Comparison of ENCODE assay signal across 21 cellular contexts in genomic region chr20:3189561-3190131, GRCh38. TPM values are rescaled to one million over a fixed set of nuclear protein-coding genes. Genes with fewer than 3 reads are reported as not detected.
DNase-seq lines count a peak whose midpoint lies in the region; ATAC-seq and TF ChIP-seq lines count a peak whose summit lies in the region.
"Had no signal": no experiment of that assay in that cellular context is flagged by ENCODE, and none has a peak within 500 bp of the region (broad histone marks: within the 10 kb centered on the region; RNA-seq: fewer than 3 reads in every experiment).

No MANE protein-coding gene starts in this region.

- DNase-seq in natural killer cell (no peak), WTC11 (ENCODE audit: low spot score) (no peak), endothelial cell (ENCODE audit: low spot score) (no peak), superior temporal gyrus (ENCODE audit: extremely low spot score) (peak; percentile 46), NCI-H2227 (lab: John Stamatoyannopoulos, UW; ENCODE audit: unreplicated experiment) (no peak)
- no peak for DNase-seq in natural killer cell treated with Interleukin-12 subunit alpha and Interleukin-12 subunit beta and Interleukin-15 and Interleukin-18, amount 100 ng/mL, for 72 hours (ENCODE audit: low spot score)
- DNase-seq in activated T-helper 2 cell treated with anti-CD3 and anti-CD28 coated beads, Interferon-gamma antibody, Interleukin-2, Interleukin-4, amounts not matched to agents 10 μg/mL and 5 μg/mL and 100 μg/mL, durations not matched to agents 14 hours and 24 hours and 36 hours (ENCODE audit: low spot score), result no peak
- DNase-seq: activated CD4-positive, CD25-positive, alpha-beta regulatory T cell; Caco-2; cerebellar nuclear complex; effector CD4-positive, alpha-beta T cell; foreskin melanocyte; KBM-7; MM.1S; NCI-H1436 treated with DMSO at 0.1 percent for 48 hours; NCI-H69; stimulated activated CD4-positive, alpha-beta T cell treated with anti-CD3 and anti-CD28 coated beads, Interleukin-2, amount 100 ng/mL, for 48 hours had no signal

- POLR2A ChIA-PET in WTC11 (lab: Charles Lee), result no interaction called here

- H3K9me3 Mint-ChIP-seq in natural killer cell (no peaks in the 10 kb centered on the region), WTC11 (no peaks in the 10 kb centered on the region), endothelial cell (ENCODE audit: unreplicated experiment) (no peaks in the 10 kb centered on the region)
- no peaks in the 10 kb centered on the region for H3K9me3 Mint-ChIP-seq in natural killer cell treated with Interleukin-12 subunit alpha and Interleukin-12 subunit beta and Interleukin-15 and Interleukin-18, amount 100 ng/mL, for 72 hours
- no peaks in the 10 kb centered on the region for H3K9me3 Mint-ChIP-seq in activated T-helper 2 cell treated with anti-CD3 and anti-CD28 coated beads, Interferon-gamma antibody, Interleukin-2, Interleukin-4, amounts not matched to agents 10 μg/mL and 5 μg/mL and 100 μg/mL, durations not matched to agents 14 hours and 24 hours and 36 hours
- H3K9me3 Mint-ChIP-seq: type B pancreatic cell had no signal

- H3K4me3 Mint-ChIP-seq in natural killer cell, result no peak overlapping the region
- H3K4me3 Mint-ChIP-seq in natural killer cell treated with Interleukin-12 subunit alpha and Interleukin-12 subunit beta and Interleukin-15 and Interleukin-18, amount 100 ng/mL, for 72 hours, result no peak overlapping the region
- no peak overlapping the region for H3K4me3 Mint-ChIP-seq in WTC11
- H3K4me3 Mint-ChIP-seq in endothelial cell (ENCODE audit: unreplicated experiment), result peak overlapping the region; percentile 66
- H3K4me3 Mint-ChIP-seq in activated T-helper 2 cell treated with anti-CD3 and anti-CD28 coated beads, Interferon-gamma antibody, Interleukin-2, Interleukin-4, amounts not matched to agents 10 μg/mL and 5 μg/mL and 100 μg/mL, durations not matched to agents 14 hours and 24 hours and 36 hours (ENCODE audit: low read depth), result no peak overlapping the region
- H3K4me3 Mint-ChIP-seq: type B pancreatic cell had no signal

- ATAC-seq in natural killer cell, result no peak
- no peak for ATAC-seq in natural killer cell treated with Interleukin-12 subunit alpha and Interleukin-12 subunit beta and Interleukin-15 and Interleukin-18, amount 100 ng/mL, for 72 hours
- no peak for ATAC-seq in WTC11
- no peak for ATAC-seq in GM18870 (IDR thresholded peaks at IDR 0.05; ENCODE audit: unreplicated experiment)
- ATAC-seq: esophagus mucosa, SK-N-SH treated with all-trans-retinoic acid at 6 μM for 48 hours had no signal

- TF ChIP-seq CTCF in natural killer cell (IDR thresholded peaks at IDR 0.05), result no peak
- no peak for TF ChIP-seq CTCF in WTC11 (IDR thresholded peaks at IDR 0.05)
- TF ChIP-seq CTCF in endothelial cell (IDR thresholded peaks at IDR 0.05; ENCODE audit: unreplicated experiment), result no peak

- intact Hi-C loops in natural killer cell (cut with micrococcal nuclease), result no loop called here
- intact Hi-C loops in activated T-helper 2 cell treated with anti-CD3 and anti-CD28 coated beads, Interferon-gamma antibody, Interleukin-2, Interleukin-4, amounts not matched to agents 10 μg/mL and 5 μg/mL and 100 μg/mL, durations not matched to agents 14 hours and 24 hours and 36 hours (cut with micrococcal nuclease), result no loop called here

- H3K4me1 Mint-ChIP-seq in natural killer cell, result no peaks in the 10 kb centered on the region
- H3K4me1 Mint-ChIP-seq in natural killer cell treated with Interleukin-12 subunit alpha and Interleukin-12 subunit beta and Interleukin-15 and Interleukin-18, amount 100 ng/mL, for 72 hours (ENCODE audit: low read depth in 2 of 2), result peaks cover 0 to 5% of the 10 kb centered on the region in 2 donors
- H3K4me1 Mint-ChIP-seq in WTC11, result peaks cover 9% of the 10 kb centered on the region
- H3K4me1 Mint-ChIP-seq in endothelial cell (ENCODE audit: unreplicated experiment), result no peaks in the 10 kb centered on the region
- no peaks in the 10 kb centered on the region for H3K4me1 Mint-ChIP-seq in activated T-helper 2 cell treated with anti-CD3 and anti-CD28 coated beads, Interferon-gamma antibody, Interleukin-2, Interleukin-4, amounts not matched to agents 10 μg/mL and 5 μg/mL and 100 μg/mL, durations not matched to agents 14 hours and 24 hours and 36 hours (ENCODE audit: low read depth)

- peak overlapping the region; percentile 3 to 23 for H3K27ac Mint-ChIP-seq in natural killer cell
- no peak overlapping the region for H3K27ac Mint-ChIP-seq in natural killer cell treated with Interleukin-12 subunit alpha and Interleukin-12 subunit beta and Interleukin-15 and Interleukin-18, amount 100 ng/mL, for 72 hours
- peak overlapping the region; percentile 64; the same call in 1 of the 2 replicates for H3K27ac Mint-ChIP-seq in WTC11
- H3K27ac Mint-ChIP-seq in endothelial cell (ENCODE audit: unreplicated experiment), result no peak overlapping the region
- no peak overlapping the region for H3K27ac Mint-ChIP-seq in activated T-helper 2 cell treated with anti-CD3 and anti-CD28 coated beads, Interferon-gamma antibody, Interleukin-2, Interleukin-4, amounts not matched to agents 10 μg/mL and 5 μg/mL and 100 μg/mL, durations not matched to agents 14 hours and 24 hours and 36 hours
- H3K27ac Mint-ChIP-seq: type B pancreatic cell had no signal

- H3K27me3 Mint-ChIP-seq in natural killer cell (ENCODE audit: low read depth in 2 of 2) (no peaks in the 10 kb centered on the region), WTC11 (ENCODE audit: low read depth) (no peaks in the 10 kb centered on the region), endothelial cell (ENCODE audit: unreplicated experiment) (peaks cover 5% of the 10 kb centered on the region)
- H3K27me3 Mint-ChIP-seq in natural killer cell treated with Interleukin-12 subunit alpha and Interleukin-12 subunit beta and Interleukin-15 and Interleukin-18, amount 100 ng/mL, for 72 hours, result no peaks in the 10 kb centered on the region
- no peaks in the 10 kb centered on the region for H3K27me3 Mint-ChIP-seq in activated T-helper 2 cell treated with anti-CD3 and anti-CD28 coated beads, Interferon-gamma antibody, Interleukin-2, Interleukin-4, amounts not matched to agents 10 μg/mL and 5 μg/mL and 100 μg/mL, durations not matched to agents 14 hours and 24 hours and 36 hours (ENCODE audit: low read depth)
- H3K27me3 Mint-ChIP-seq: type B pancreatic cell had no signal

- CTCF ChIA-PET in WTC11 (lab: Charles Lee), result no interaction called here

- H3K36me3 Mint-ChIP-seq in natural killer cell (no peaks in the 10 kb centered on the region), WTC11 (peaks cover 34% of the 10 kb centered on the region), endothelial cell (ENCODE audit: low read depth, unreplicated experiment) (peaks cover 25% of the 10 kb centered on the region)
- H3K36me3 Mint-ChIP-seq in natural killer cell treated with Interleukin-12 subunit alpha and Interleukin-12 subunit beta and Interleukin-15 and Interleukin-18, amount 100 ng/mL, for 72 hours, result no peaks in the 10 kb centered on the region
- H3K36me3 Mint-ChIP-seq in activated T-helper 2 cell treated with anti-CD3 and anti-CD28 coated beads, Interferon-gamma antibody, Interleukin-2, Interleukin-4, amounts not matched to agents 10 μg/mL and 5 μg/mL and 100 μg/mL, durations not matched to agents 14 hours and 24 hours and 36 hours (ENCODE audit: low read depth), result peaks cover 46% of the 10 kb centered on the region

RNA-seq across cellular contexts. Expression of gene DDRGK1, which starts 14.8 kb away (rescaled TPM):
- total RNA-seq in natural killer cell, result 10 to 100 TPM; 47.8 to 52.6 (median 52.4) TPM
- 10 to 100 TPM; 78.5 to 87.1 TPM for total RNA-seq in natural killer cell treated with Interleukin-12 subunit alpha and Interleukin-12 subunit beta and Interleukin-15 and Interleukin-18, amount 100 ng/mL, for 72 hours
- total RNA-seq in WTC11 (2021), result 46.4 to 60.6 TPM (median 52.7 TPM) in 3 replicates
- total RNA-seq in endothelial cell (ENCODE audit: unreplicated experiment), result 45.3 TPM
- 61.8 and 69.2 TPM in 2 replicates for total RNA-seq in activated T-helper 2 cell treated with anti-CD3 and anti-CD28 coated beads, Interferon-gamma antibody, Interleukin-2, Interleukin-4, amounts not matched to agents 10 μg/mL and 5 μg/mL and 100 μg/mL, durations not matched to agents 14 hours and 24 hours and 36 hours

RNA-seq across cellular contexts. Expression of gene LZTS3, which starts 16.3 kb away (rescaled TPM):
- 1 to 10 TPM; 3.1 to 4.6 (median 3.3) TPM for total RNA-seq in natural killer cell
- under 1 TPM; 0.56 to 0.62 TPM for total RNA-seq in natural killer cell treated with Interleukin-12 subunit alpha and Interleukin-12 subunit beta and Interleukin-15 and Interleukin-18, amount 100 ng/mL, for 72 hours
- total RNA-seq in WTC11 (2021), result 32.6 to 39.4 TPM (median 38.7 TPM) in 3 replicates
- total RNA-seq in endothelial cell (ENCODE audit: unreplicated experiment), result 6.1 TPM
- total RNA-seq in activated T-helper 2 cell treated with anti-CD3 and anti-CD28 coated beads, Interferon-gamma antibody, Interleukin-2, Interleukin-4, amounts not matched to agents 10 μg/mL and 5 μg/mL and 100 μg/mL, durations not matched to agents 14 hours and 24 hours and 36 hours, result 0.64 and 0.66 TPM in 2 replicates

RNA-seq across cellular contexts. Expression of gene ITPA, which starts 19.7 kb away (rescaled TPM):
- 10 to 100 TPM; 49.6 to 53.2 (median 50.2) TPM for total RNA-seq in natural killer cell
- total RNA-seq in natural killer cell treated with Interleukin-12 subunit alpha and Interleukin-12 subunit beta and Interleukin-15 and Interleukin-18, amount 100 ng/mL, for 72 hours, result 10 to 100 TPM; 94.3 to 94.7 TPM
- 83.4 to 104 TPM (median 88.5 TPM) in 3 replicates for total RNA-seq in WTC11 (2021)
- total RNA-seq in endothelial cell (ENCODE audit: unreplicated experiment), result 45.9 TPM
- 84.5 and 87.8 TPM in 2 replicates for total RNA-seq in activated T-helper 2 cell treated with anti-CD3 and anti-CD28 coated beads, Interferon-gamma antibody, Interleukin-2, Interleukin-4, amounts not matched to agents 10 μg/mL and 5 μg/mL and 100 μg/mL, durations not matched to agents 14 hours and 24 hours and 36 hours

RNA-seq across cellular contexts. Expression of gene FASTKD5, which starts 30.0 kb away (rescaled TPM):
- total RNA-seq in natural killer cell (10 to 100 TPM; 35.3 to 40.4 (median 37.1) TPM), WTC11 (2021) (19.7 to 22.1 TPM (median 20.2 TPM) in 3 replicates), endothelial cell (ENCODE audit: unreplicated experiment) (17.2 TPM)
- 10 to 100 TPM; 27.1 to 27.8 TPM for total RNA-seq in natural killer cell treated with Interleukin-12 subunit alpha and Interleukin-12 subunit beta and Interleukin-15 and Interleukin-18, amount 100 ng/mL, for 72 hours
- total RNA-seq in activated T-helper 2 cell treated with anti-CD3 and anti-CD28 coated beads, Interferon-gamma antibody, Interleukin-2, Interleukin-4, amounts not matched to agents 10 μg/mL and 5 μg/mL and 100 μg/mL, durations not matched to agents 14 hours and 24 hours and 36 hours, result 23.1 and 24.6 TPM in 2 replicates

RNA-seq across cellular contexts. Expression of gene UBOX5, which starts 30.0 kb away (rescaled TPM):
- 10 to 100 TPM in 2 of 3 donors, 1 to 10 TPM in 1; 8.8 to 11.1 (median 10.1) TPM for total RNA-seq in natural killer cell
- 1 to 10 TPM; 7.6 to 9.3 TPM for total RNA-seq in natural killer cell treated with Interleukin-12 subunit alpha and Interleukin-12 subunit beta and Interleukin-15 and Interleukin-18, amount 100 ng/mL, for 72 hours
- 4.4 to 6.9 TPM (median 5.0 TPM) in 3 replicates for total RNA-seq in WTC11 (2021)
- total RNA-seq in endothelial cell (ENCODE audit: unreplicated experiment), result 6.9 TPM
- total RNA-seq in activated T-helper 2 cell treated with anti-CD3 and anti-CD28 coated beads, Interferon-gamma antibody, Interleukin-2, Interleukin-4, amounts not matched to agents 10 μg/mL and 5 μg/mL and 100 μg/mL, durations not matched to agents 14 hours and 24 hours and 36 hours, result 6.7 and 7.6 TPM in 2 replicates

Comparison
In these comparisons a context has a peak if more than half of its experiments do, and no peak if none do; other contexts are left out.
1. H3K27ac Mint-ChIP-seq: peak in natural killer cell (2 of 2) and WTC11 (single experiment); none in natural killer cell treated with Interleukin-12 subunit alpha and Interleukin-12 subunit beta and Interleukin-15 and Interleukin-18, amount 100 ng/mL, for 72 hours (0 of 2), endothelial cell (single experiment) and activated T-helper 2 cell treated with anti-CD3 and anti-CD28 coated beads, Interferon-gamma antibody, Interleukin-2, Interleukin-4, amounts not matched to agents 10 μg/mL and 5 μg/mL and 100 μg/mL, durations not matched to agents 14 hours and 24 hours and 36 hours (single experiment).